30 cellular contexts compared by ENCODE assay signal in genomic region chr2:137991078-137991477, GRCh38. TPM values are rescaled to one million over a fixed set of nuclear protein-coding genes. Genes with fewer than 3 reads are reported as not detected.
DNase-seq lines count a peak whose midpoint lies in the region; ATAC-seq, FAIRE-seq and TF ChIP-seq lines count a peak whose summit lies in the region.
"Had no signal": no experiment of that assay in that cellular context is flagged by ENCODE, and none has a peak within 500 bp of the region (broad histone marks: within the 10 kb centered on the region; RNA-seq: fewer than 3 reads in every experiment).

No MANE protein-coding gene starts in this region.

- DNase-seq in HepG2 (ENCODE audit: low spot score) (no peak), right lobe of liver (no peak)
- DNase-seq: 8988T; ACHN; AML-193; BE2C; C1 segment of cervical spinal cord; Caco-2; Calu3; CD4-positive, alpha-beta memory T cell; CD4-positive, alpha-beta T cell; CD4-positive, CD25-positive, alpha-beta regulatory T cell; CD8-positive, alpha-beta memory T cell; CD8-positive, alpha-beta T cell; COR-L47; DMS 273 treated with DMSO at 0.1 percent for 48 hours; DMS153; DMS53; DMS79; DMS79 treated with DMSO at 0.1 percent for 48 hours; DND-41; EL had no signal

- H3K36me3 ChIP-seq in HepG2 (replicated peaks in 1 of 2; ENCODE audit: control insufficient read depth in 1 of 2, insufficient read depth in 2 of 2, low read length in 2 of 2), result peaks cover 30 to 63% of the 10 kb centered on the region in 2 experiments
- H3K36me3 ChIP-seq in right lobe of liver, result peaks cover 0 to 22% (median 14%) of the 10 kb centered on the region in 4 donors
- H3K36me3 ChIP-seq: BE2C, BLaER1 had no signal

- CTCF ChIA-PET in HepG2 (lab: Yijun Ruan, JAX; ENCODE audit: low intra/inter-chr PET ratio, low total read pairs), result no interaction called here

- POLR2A ChIA-PET in HepG2 (lab: Yijun Ruan, JAX), result interaction anchor here (1.0 to 2.7 kb wide), 2 partner anchors 15 to 27 kb away, joined by 5 to 12 read pairs; partner anchors contain the start of gene HNMT

- H3K9me3 ChIP-seq in HepG2 (ENCODE audit: low read length) (peaks cover 48% of the 10 kb centered on the region), right lobe of liver (peaks cover 0 to 2% (median 0%) of the 10 kb centered on the region in 4 donors)
- H3K9me3 ChIP-seq: BE2C had no signal

- peaks cover 12% of the 10 kb centered on the region for H4K20me1 ChIP-seq in HepG2 (ENCODE audit: insufficient read depth, low read length)
- H4K20me1 ChIP-seq: BLaER1 had no signal

- ATAC-seq in HepG2 (no peak), right lobe of liver (no peak)
- ATAC-seq: A549; CD8-positive, alpha-beta T cell had no signal

- no peaks in the 10 kb centered on the region for H3K4me1 ChIP-seq in HepG2 (ENCODE audit: insufficient read depth, low read length)
- H3K4me1 ChIP-seq in right lobe of liver, result no peaks in the 10 kb centered on the region
- H3K4me1 ChIP-seq: A549, BE2C, BLaER1, Caco-2 had no signal

- peak in 1 of 2 experiments; percentile 48; a peak in 2 of 4 replicates for TF ChIP-seq POLR2A in HepG2 (IDR thresholded peaks at IDR 0.05; ENCODE audit: insufficient read depth in 1 of 2, low read depth in 2 of 2, low read length in 2 of 2)
- no peak for TF ChIP-seq POLR2A in right lobe of liver (IDR thresholded peaks at IDR 0.05)

- TF ChIP-seq EP300 in HepG2 (IDR thresholded peaks at IDR 0.05; ENCODE audit: low read depth in 2 of 2, low read length in 2 of 2) (no peak), HepG2 (CRISPR knock-in tag; IDR thresholded peaks at IDR 0.05; ENCODE audit: borderline replicate concordance) (no peak)

- BruUV-seq in HepG2 (replicated peaks; lab: Mats Ljungman, UMichigan), result no TSS peak

- no peak overlapping the region for H3K27ac ChIP-seq in HepG2 (ENCODE audit: extremely low read length, insufficient read depth, low read length)
- H3K27ac ChIP-seq in right lobe of liver, result no peak overlapping the region
- H3K27ac ChIP-seq: 22Rv1; A549; BLaER1; BLaER1 treated with 17β-estradiol and CSF1 and Interleukin-3, amounts not matched to agents 10 nM and 100 nM; C4-2B had no signal

- no peak for TF ChIP-seq RAD21 in HepG2 (CRISPR knock-in tag; IDR thresholded peaks at IDR 0.05)

- intact Hi-C loops in HepG2 (cut with micrococcal nuclease; ENCODE audit: unreplicated experiment) (no loop called here), right lobe of liver (cut with DNase I) (no loop called here)

- TF ChIP-seq CTCF in HepG2 (CRISPR knock-in tag; IDR thresholded peaks at IDR 0.05), result no peak
- TF ChIP-seq CTCF in right lobe of liver (IDR thresholded peaks at IDR 0.05), result no peak

- H3K27me3 ChIP-seq in HepG2 (ENCODE audit: control insufficient read depth in 1 of 2, insufficient read depth in 2 of 2, low read length in 2 of 2) (no peaks in the 10 kb centered on the region), right lobe of liver (no peaks in the 10 kb centered on the region)
- H3K27me3 ChIP-seq: BE2C; BLaER1; BLaER1 treated with 17β-estradiol and CSF1 and Interleukin-3, amounts not matched to agents 10 nM and 100 nM had no signal

- H2AFZ ChIP-seq in HepG2 (ENCODE audit: low read length), result no peak overlapping the region

- no peak for FAIRE-seq in HepG2 (lab: Jason Lieb, UNC)
- FAIRE-seq: A204.1, A549, D721Med had no signal

- H3K4me3 ChIP-seq in HepG2 (replicated peaks in 1 of 3; ENCODE audit: insufficient read depth in 1 of 3, low read depth in 2 of 3, low read length in 3 of 3) (no peak overlapping the region), right lobe of liver (no peak overlapping the region)
- H3K4me3 ChIP-seq: A549; BLaER1; BLaER1 treated with 17β-estradiol and CSF1 and Interleukin-3, amounts not matched to agents 10 nM and 100 nM had no signal

- H3K9ac ChIP-seq in HepG2 (ENCODE audit: insufficient read depth, low read depth, low read length), result no peak overlapping the region
- H3K9ac ChIP-seq: BLaER1; BLaER1 treated with 17β-estradiol and CSF1 and Interleukin-3, amounts not matched to agents 10 nM and 100 nM had no signal

- in situ Hi-C loops in HepG2 (cut with HindIII; ENCODE audit: extremely low pct_ligation_motif_present, low pct_unique_long_range_greater_than_20kb), result no loop called here

- H3K79me2 ChIP-seq in HepG2 (ENCODE audit: insufficient read depth, low read length), result peaks cover 34% of the 10 kb centered on the region

- H3K4me2 ChIP-seq in HepG2 (ENCODE audit: low read depth, low read length), result no peak overlapping the region
- H3K4me2 ChIP-seq: A549; BLaER1; BLaER1 treated with 17β-estradiol and CSF1 and Interleukin-3, amounts not matched to agents 10 nM and 100 nM had no signal

TF ChIP-seq in HepG2, 621 proteins besides CTCF, POLR2A, EP300 and RAD21 (continues in another document):
- TF ChIP-seq NFAT5 (CRISPR knock-in tag; IDR thresholded peaks at IDR 0.05) (no peak), ZNF691 (CRISPR knock-in tag; IDR thresholded peaks at IDR 0.05; ENCODE audit: borderline replicate concordance, low read depth) (no peak), ZNF598 (CRISPR knock-in tag; IDR thresholded peaks at IDR 0.05; ENCODE audit: borderline replicate concordance) (no peak), BCL6 (CRISPR knock-in tag; IDR thresholded peaks at IDR 0.05) (no peak), PAX8 (CRISPR knock-in tag; IDR thresholded peaks at IDR 0.05; ENCODE audit: borderline replicate concordance) (no peak), POLR2AphosphoS5 (IDR thresholded peaks at IDR 0.05; ENCODE audit: low read depth, low read length) (peak; percentile 34; the same call in 1 of the 2 replicates)

RNA-seq across cellular contexts. Expression of gene HNMT, which starts 26.8 kb away (rescaled TPM):
- total RNA-seq in HepG2 (2016; rRNA removed; fragmentation: Illumina TruSeq; extraction: Trizol), result 309 and 372 TPM in 2 replicates
- total RNA-seq in HepG2 (2016; cell fraction: cytosol; rRNA removed; fragmentation: Illumina TruSeq; extraction: Trizol; ENCODE audit: low read depth), result 103 and 116 TPM in 2 replicates
- total RNA-seq in HepG2 (2016; cell fraction: insoluble cytoplasmic fraction; rRNA removed; fragmentation: Illumina TruSeq; extraction: Trizol), result 312 and 373 TPM in 2 replicates
- 157 and 177 TPM in 2 replicates for total RNA-seq in HepG2 (2016; cell fraction: membrane; rRNA removed; fragmentation: Illumina TruSeq; extraction: Trizol)
- 234 and 240 TPM in 2 replicates for total RNA-seq in HepG2 (2016; cell fraction: nucleus; rRNA removed; fragmentation: Illumina TruSeq; extraction: Trizol)
- polyA plus RNA-seq in HepG2 (2011; rRNA removed), result 259 and 279 TPM in 2 replicates
- 170 and 271 TPM in 2 replicates for polyA plus RNA-seq in HepG2 (2011; cell fraction: cytosol; rRNA removed)
- polyA plus RNA-seq in HepG2 (2011; cell fraction: nucleus; rRNA removed), result 129 and 171 TPM in 2 replicates
- 561 and 648 TPM in 2 replicates for polyA plus RNA-seq in HepG2 (2012)
- polyA plus RNA-seq in HepG2 (2016; cell fraction: cytosol; fragmentation: Illumina TruSeq; extraction: Trizol; ENCODE audit: low read depth), result 80.3 and 85.6 TPM in 2 replicates
- polyA plus RNA-seq in HepG2 (2016; cell fraction: insoluble cytoplasmic fraction; fragmentation: Illumina TruSeq; extraction: Trizol; ENCODE audit: low read depth), result 297 and 326 TPM in 2 replicates
- 111 and 113 TPM in 2 replicates for polyA plus RNA-seq in HepG2 (2016; cell fraction: membrane; fragmentation: Illumina TruSeq; extraction: Trizol; ENCODE audit: low read depth)
- polyA plus RNA-seq in HepG2 (2016; cell fraction: nucleus; fragmentation: Illumina TruSeq; extraction: Trizol; ENCODE audit: insufficient read depth, low read depth), result 221 and 224 TPM in 2 replicates
- 14.7 and 77.3 TPM in 2 replicates for polyA minus RNA-seq in HepG2 (2011; rRNA and poly(A)+ RNA removed; ENCODE audit: low replicate concordance)
- polyA minus RNA-seq in HepG2 (2011; cell fraction: cytosol; rRNA and poly(A)+ RNA removed), result 111 and 128 TPM in 2 replicates
- polyA minus RNA-seq in HepG2 (2011; cell fraction: nucleus; rRNA and poly(A)+ RNA removed), result 529 and 697 TPM in 2 replicates
- total RNA-seq in right lobe of liver, result 100 to 1,000 TPM in 1 of 6 experiments, 10 to 100 TPM in 5; 47.2 to 101 (median 59.8) TPM
- total RNA-seq: B cell; CD4-positive, CD25-positive, alpha-beta regulatory T cell; CD8-positive, alpha-beta T cell had no signal
- polyA plus RNA-seq: CD4-positive, alpha-beta memory T cell; CD4-positive, CD25-positive, alpha-beta regulatory T cell; CD8-positive, alpha-beta memory T cell had no signal
